ENCODE assay signal across 14 cellular contexts in genomic region chr3:156628836-156629618, GRCh38.
"Had no signal": no experiment of that assay in that cellular context is flagged by ENCODE, and none has a peak within 500 bp of the region (broad histone marks: within the 10 kb centered on the region; RNA-seq: fewer than 3 reads in every experiment).

No MANE protein-coding gene starts in this region.

- H3K27ac Mint-ChIP-seq: activated naive CD4-positive, alpha-beta T cell treated with anti-CD3 and anti-CD28 coated beads, Interleukin-2, amount 10 ng/mL, durations not matched to agents 7 days and 5 days; natural killer cell treated with Interleukin-12 subunit alpha and Interleukin-12 subunit beta and Interleukin-15 and Interleukin-18, amount 100 ng/mL, for 72 hours; progenitor cell of endocrine pancreas; T-helper 1 cell treated with Interleukin-12 subunit alpha and Interleukin-12 subunit beta and Interleukin-4 antibody, amounts not matched to agents 30 μg/mL and 1 μg/mL, for 36 hours; WTC11 had no signal

- DNase-seq: activated CD4-positive, alpha-beta T cell treated with anti-CD3 and anti-CD28 coated beads for 48 hours; activated naive CD4-positive, alpha-beta T cell treated with anti-CD3 and anti-CD28 coated beads, Interleukin-2, amount 10 ng/mL, durations not matched to agents 7 days and 5 days; central memory CD4-positive, alpha-beta T cell; effector CD8-positive, alpha-beta T cell; mucosa of descending colon; occipital lobe; stimulated activated CD4-positive, alpha-beta T cell treated with anti-CD3 and anti-CD28 coated beads, Interleukin-2, amount 100 ng/mL, for 24 hours; stimulated activated naive CD4-positive, alpha-beta T cell had no signal

- H3K9me3 ChIP-seq: gastroesophageal sphincter, mucosa of descending colon had no signal

- H3K4me3 Mint-ChIP-seq: activated naive CD4-positive, alpha-beta T cell treated with anti-CD3 and anti-CD28 coated beads, Interleukin-2, amount 10 ng/mL, durations not matched to agents 7 days and 5 days; natural killer cell treated with Interleukin-12 subunit alpha and Interleukin-12 subunit beta and Interleukin-15 and Interleukin-18, amount 100 ng/mL, for 72 hours; T-helper 1 cell treated with Interleukin-12 subunit alpha and Interleukin-12 subunit beta and Interleukin-4 antibody, amounts not matched to agents 30 μg/mL and 1 μg/mL, for 36 hours; WTC11 had no signal

- H3K36me3 Mint-ChIP-seq: activated naive CD4-positive, alpha-beta T cell treated with anti-CD3 and anti-CD28 coated beads, Interleukin-2, amount 10 ng/mL, durations not matched to agents 7 days and 5 days; natural killer cell treated with Interleukin-12 subunit alpha and Interleukin-12 subunit beta and Interleukin-15 and Interleukin-18, amount 100 ng/mL, for 72 hours; WTC11 had no signal

- H3K27me3 ChIP-seq: gastroesophageal sphincter had no signal

- H3K27ac ChIP-seq: coronary artery, gastroesophageal sphincter had no signal

- H3K4me3 ChIP-seq: coronary artery, gastroesophageal sphincter, mucosa of descending colon had no signal

- H3K9me3 Mint-ChIP-seq: activated naive CD4-positive, alpha-beta T cell treated with anti-CD3 and anti-CD28 coated beads, Interleukin-2, amount 10 ng/mL, durations not matched to agents 7 days and 5 days; natural killer cell treated with Interleukin-12 subunit alpha and Interleukin-12 subunit beta and Interleukin-15 and Interleukin-18, amount 100 ng/mL, for 72 hours; T-helper 1 cell treated with Interleukin-12 subunit alpha and Interleukin-12 subunit beta and Interleukin-4 antibody, amounts not matched to agents 30 μg/mL and 1 μg/mL, for 36 hours; WTC11 had no signal

- H3K27me3 Mint-ChIP-seq: natural killer cell treated with Interleukin-12 subunit alpha and Interleukin-12 subunit beta and Interleukin-15 and Interleukin-18, amount 100 ng/mL, for 72 hours; progenitor cell of endocrine pancreas had no signal

- H3K36me3 ChIP-seq: gastroesophageal sphincter had no signal
